ENCODE assay signal across 23 cellular contexts in the genomic region with DNA sequence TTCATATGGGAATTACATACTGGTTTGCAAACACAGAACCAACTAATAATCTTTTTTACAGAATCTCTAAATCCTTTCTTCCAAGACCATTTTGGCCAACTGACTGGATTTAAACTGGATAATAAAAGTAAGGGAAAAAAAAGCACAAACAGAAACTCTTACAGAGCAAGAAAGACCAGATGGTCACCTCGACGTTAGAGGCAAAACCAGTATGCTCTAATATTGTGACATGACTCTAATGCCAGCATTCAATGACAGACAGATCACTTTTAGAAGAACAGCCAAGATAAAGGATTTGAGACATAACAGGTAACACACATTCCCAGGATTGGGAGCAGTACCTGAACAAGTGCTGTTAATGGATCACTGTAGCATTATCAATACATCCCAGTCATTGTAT.
"Had no signal": no experiment of that assay in that cellular context is flagged by ENCODE, and none has a peak within 500 bp of the region (broad histone marks: within the 10 kb centered on the region; RNA-seq: fewer than 3 reads in every experiment).

No MANE protein-coding gene starts in this region.

- H3K4me1 ChIP-seq: colonic mucosa, esophagus squamous epithelium, neural progenitor cell, thyroid gland, vagina had no signal

- H3K4me3 ChIP-seq: colonic mucosa, esophagus squamous epithelium, gastrocnemius medialis, mucosa of descending colon, neural progenitor cell, right atrium auricular region, stomach, thyroid gland, vagina had no signal

- H3K27me3 Mint-ChIP-seq: dendritic cell treated with granulocyte-macrophage colony-stimulating factor and Interleukin-4, amounts not matched to agents 40 ng/mL and 50 ng/mL, for 4 days; naive B cell; natural killer cell treated with Interleukin-12 subunit alpha and Interleukin-12 subunit beta and Interleukin-15 and Interleukin-18, amount 100 ng/mL, for 72 hours; progenitor cell of endocrine pancreas had no signal

- H3K9me3 ChIP-seq: colonic mucosa, esophagus squamous epithelium, gastrocnemius medialis, right atrium auricular region, thyroid gland, vagina had no signal

- ATAC-seq: gastrocnemius medialis; mucosa of descending colon; natural killer cell treated with Interleukin-12 subunit alpha and Interleukin-12 subunit beta and Interleukin-15 and Interleukin-18, amount 100 ng/mL, for 72 hours; sciatic nerve; stimulated activated effector memory CD8-positive, alpha-beta T cell treated with anti-CD3 and anti-CD28 coated beads, Interleukin-12 subunit alpha, Interleukin-12 subunit beta, amount 100 ng/mL, for 72 hours had no signal

- H3K27ac ChIP-seq: colonic mucosa, esophagus squamous epithelium, gastrocnemius medialis, neural progenitor cell, parathyroid adenoma, right atrium auricular region, stomach, thyroid gland, vagina had no signal

- H3K4me1 Mint-ChIP-seq: neural progenitor cell; stimulated activated effector memory CD8-positive, alpha-beta T cell treated with anti-CD3 and anti-CD28 coated beads, Interleukin-12 subunit alpha, Interleukin-12 subunit beta, amount 100 ng/mL, for 72 hours had no signal

- H3K9me3 Mint-ChIP-seq: natural killer cell treated with Interleukin-12 subunit alpha and Interleukin-12 subunit beta and Interleukin-15 and Interleukin-18, amount 100 ng/mL, for 72 hours; stimulated activated effector memory CD8-positive, alpha-beta T cell treated with anti-CD3 and anti-CD28 coated beads, Interleukin-12 subunit alpha, Interleukin-12 subunit beta, amount 100 ng/mL, for 72 hours had no signal

- H3K4me3 Mint-ChIP-seq: dendritic cell treated with granulocyte-macrophage colony-stimulating factor and Interleukin-4, amounts not matched to agents 40 ng/mL and 50 ng/mL, for 4 days; mesothelial cell of epicardium; naive B cell; natural killer cell treated with Interleukin-12 subunit alpha and Interleukin-12 subunit beta and Interleukin-15 and Interleukin-18, amount 100 ng/mL, for 72 hours; neural progenitor cell; stimulated activated effector memory CD8-positive, alpha-beta T cell treated with anti-CD3 and anti-CD28 coated beads, Interleukin-12 subunit alpha, Interleukin-12 subunit beta, amount 100 ng/mL, for 72 hours had no signal

- DNase-seq: colonic mucosa; effector CD8-positive, alpha-beta T cell; esophagus squamous epithelium; gastrocnemius medialis; head of caudate nucleus; mesenchymal stem cell; mucosa of descending colon; naive B cell; stimulated activated CD4-positive, alpha-beta T cell treated with anti-CD3 and anti-CD28 coated beads, Interleukin-2, amount 100 ng/mL, for 24 hours; stimulated activated CD4-positive, alpha-beta T cell treated with anti-CD3 and anti-CD28 coated beads, Interleukin-4, amount 100 ng/mL, for 24 hours; stimulated activated naive CD4-positive, alpha-beta T cell treated with Interleukin-2 at 50 U/mL for 16 hours; stomach; thyroid gland had no signal

- H3K27ac Mint-ChIP-seq: dendritic cell treated with granulocyte-macrophage colony-stimulating factor and Interleukin-4, amounts not matched to agents 40 ng/mL and 50 ng/mL, for 4 days; mesothelial cell of epicardium; natural killer cell treated with Interleukin-12 subunit alpha and Interleukin-12 subunit beta and Interleukin-15 and Interleukin-18, amount 100 ng/mL, for 72 hours; neural progenitor cell; progenitor cell of endocrine pancreas; stimulated activated effector memory CD8-positive, alpha-beta T cell treated with anti-CD3 and anti-CD28 coated beads, Interleukin-12 subunit alpha, Interleukin-12 subunit beta, amount 100 ng/mL, for 72 hours had no signal

- H3K27me3 ChIP-seq: colonic mucosa, esophagus squamous epithelium, gastrocnemius medialis, neural progenitor cell, right atrium auricular region, stomach, thyroid gland, vagina had no signal
